Comparison of ENCODE assay signal across 17 cellular contexts in genomic region chr14:70652871-70653270, GRCh38. TPM values are rescaled to one million over a fixed set of nuclear protein-coding genes. Genes with fewer than 3 reads are reported as not detected.
DNase-seq lines count a peak whose midpoint lies in the region; ATAC-seq, FAIRE-seq and TF ChIP-seq lines count a peak whose summit lies in the region.
"Had no signal": no experiment of that assay in that cellular context is flagged by ENCODE, and none has a peak within 500 bp of the region (broad histone marks: within the 10 kb centered on the region; RNA-seq: fewer than 3 reads in every experiment).

No MANE protein-coding gene starts in this region.

- H3K4me1 Mint-ChIP-seq in MCF 10A (ENCODE audit: insufficient read depth, unreplicated experiment): peaks cover 7% of the 10 kb centered on the region
- peaks cover 87% of the 10 kb centered on the region for H3K4me1 Mint-ChIP-seq in stimulated activated naive CD8-positive, alpha-beta T cell treated with anti-CD3 and anti-CD28 coated beads, Interleukin-15, amount 100 ng/mL, for 72 hours

- H3K36me3 ChIP-seq in mammary epithelial cell (ENCODE audit: insufficient read depth, low read length): no peaks in the 10 kb centered on the region
- H3K36me3 ChIP-seq in bronchial epithelial cell (ENCODE audit: control insufficient read depth, insufficient read depth, low read length): no peaks in the 10 kb centered on the region
- H3K36me3 ChIP-seq: breast epithelium had no signal

- intact Hi-C loops in mammary epithelial cell (cut with micrococcal nuclease) (no loop called here), MCF 10A (cut with micrococcal nuclease) (no loop called here)

- no peaks in the 10 kb centered on the region for H3K9me3 Mint-ChIP-seq in MCF 10A (ENCODE audit: unreplicated experiment)
- H3K9me3 Mint-ChIP-seq in stimulated activated naive CD8-positive, alpha-beta T cell treated with anti-CD3 and anti-CD28 coated beads, Interleukin-15, amount 100 ng/mL, for 72 hours: peaks cover 0 to 5% of the 10 kb centered on the region in 2 donors
- H3K9me3 Mint-ChIP-seq: natural killer cell treated with Interleukin-12 subunit alpha and Interleukin-12 subunit beta and Interleukin-15 and Interleukin-18, amount 100 ng/mL, for 72 hours had no signal

- no peaks in the 10 kb centered on the region for H3K79me2 ChIP-seq in mammary epithelial cell (ENCODE audit: insufficient read depth, low read length)

- H3K9ac ChIP-seq in mammary epithelial cell (ENCODE audit: insufficient read depth, low read length): no peak overlapping the region

- dilution Hi-C loops in mammary epithelial cell (cut with HindIII; ENCODE audit: low sequenced_read_pairs): no loop called here

- FAIRE-seq in RCC 7860 (lab: Jason Lieb, UNC) (no peak), bronchial epithelial cell (lab: Jason Lieb, UNC) (no peak)
- FAIRE-seq: D721Med, endometrium, frontal cortex had no signal

- in situ Hi-C loops in mammary epithelial cell (cut with MboI; ENCODE audit: low sequenced_read_pairs in 2 of 2): no loop called here

- no peak overlapping the region for H3K27ac Mint-ChIP-seq in MCF 10A (ENCODE audit: low read depth, unreplicated experiment)
- peak overlapping the region in 1 of 2 donors; percentile 86 for H3K27ac Mint-ChIP-seq in stimulated activated naive CD8-positive, alpha-beta T cell treated with anti-CD3 and anti-CD28 coated beads, Interleukin-15, amount 100 ng/mL, for 72 hours
- H3K27ac Mint-ChIP-seq: natural killer cell treated with Interleukin-12 subunit alpha and Interleukin-12 subunit beta and Interleukin-15 and Interleukin-18, amount 100 ng/mL, for 72 hours had no signal

- POLR2A ChIA-PET in MCF 10A (lab: Yijun Ruan, JAX) (no interaction called here), HEK293T (lab: Yijun Ruan, JAX) (no interaction called here)

- ATAC-seq in stimulated activated naive CD8-positive, alpha-beta T cell treated with anti-CD3 and anti-CD28 coated beads, Interleukin-15, amount 100 ng/mL, for 72 hours: peak; percentile 27
- no peak for ATAC-seq in HG03469 (IDR thresholded peaks at IDR 0.05; ENCODE audit: unreplicated experiment)
- no peak for ATAC-seq in GM21515 (IDR thresholded peaks at IDR 0.05; ENCODE audit: unreplicated experiment)
- ATAC-seq: natural killer cell treated with Interleukin-12 subunit alpha and Interleukin-12 subunit beta and Interleukin-15 and Interleukin-18, amount 100 ng/mL, for 72 hours; Right ventricle myocardium inferior had no signal

- DNase-seq in mammary epithelial cell: peak; percentile 64
- no peak for DNase-seq in MCF 10A (ENCODE audit: unreplicated experiment)
- DNase-seq in RCC 7860 (ENCODE audit: low spot score): peak; percentile 8
- peak; percentile 49 for DNase-seq in bronchial epithelial cell (ENCODE audit: low read depth)
- no peak for DNase-seq in stimulated activated naive CD8-positive, alpha-beta T cell treated with anti-CD3 and anti-CD28 coated beads, Interleukin-15, amount 100 ng/mL, for 72 hours
- DNase-seq in HEK293T (ENCODE audit: extremely low spot score): no peak
- DNase-seq: activated gamma-delta T cell, NCI-H146, NCI-H226 had no signal

- H2AFZ ChIP-seq in mammary epithelial cell (ENCODE audit: low read depth, low read length): no peak overlapping the region

- H3K9me3 ChIP-seq in mammary epithelial cell (replicated peaks; ENCODE audit: insufficient read depth, low read length): no peaks in the 10 kb centered on the region
- H3K9me3 ChIP-seq: breast epithelium had no signal

- TF ChIP-seq CTCF in mammary epithelial cell (conservative IDR thresholded peaks at IDR 0.05 in 1 of 2, IDR thresholded peaks at IDR 0.05 in 1 of 2; ENCODE audit: extremely low read depth in 1 of 2, insufficient read depth in 1 of 2, low read depth in 1 of 2, low read length in 2 of 2) (no peak), MCF 10A (IDR thresholded peaks at IDR 0.05; ENCODE audit: unreplicated experiment) (no peak), bronchial epithelial cell (IDR thresholded peaks at IDR 0.05; ENCODE audit: insufficient read depth, low read length, severe bottlenecking) (no peak)

- H3K27ac ChIP-seq in mammary epithelial cell (ENCODE audit: insufficient read depth, low read depth, low read length): no peak overlapping the region
- H3K27ac ChIP-seq: breast epithelium had no signal

- H3K4me3 ChIP-seq in mammary epithelial cell (replicated peaks in 1 of 3; ENCODE audit: insufficient read depth in 1 of 3, low read depth in 2 of 3, low read length in 3 of 3): no peak overlapping the region
- no peak overlapping the region for H3K4me3 ChIP-seq in bronchial epithelial cell (ENCODE audit: low read depth, low read length)
- H3K4me3 ChIP-seq: breast epithelium had no signal

- CTCF ChIA-PET in mammary epithelial cell (lab: Charles Lee; ENCODE audit: low non-redundant PET): no interaction called here
- CTCF ChIA-PET in MCF 10A (lab: Yijun Ruan, JAX): no interaction called here
- CTCF ChIA-PET in HEK293T (lab: Yijun Ruan, JAX): no interaction called here

- BruUV-seq in mammary epithelial cell (replicated peaks; lab: Mats Ljungman, UMichigan): no TSS peak
- no TSS peak for BruUV-seq in MCF 10A (replicated peaks; lab: Mats Ljungman, UMichigan)

- H3K4me1 ChIP-seq in mammary epithelial cell (ENCODE audit: insufficient read depth, low read length): peaks cover 4% of the 10 kb centered on the region
- H3K4me1 ChIP-seq: breast epithelium had no signal

- H3K4me3 Mint-ChIP-seq in MCF 10A (ENCODE audit: unreplicated experiment): no peak overlapping the region
- H3K4me3 Mint-ChIP-seq in stimulated activated naive CD8-positive, alpha-beta T cell treated with anti-CD3 and anti-CD28 coated beads, Interleukin-15, amount 100 ng/mL, for 72 hours: peak overlapping the region in 1 of 2 donors; percentile 14
- H3K4me3 Mint-ChIP-seq: natural killer cell treated with Interleukin-12 subunit alpha and Interleukin-12 subunit beta and Interleukin-15 and Interleukin-18, amount 100 ng/mL, for 72 hours had no signal

- no peaks in the 10 kb centered on the region for H3K27me3 Mint-ChIP-seq in MCF 10A (ENCODE audit: insufficient read depth, unreplicated experiment)
- no peaks in the 10 kb centered on the region for H3K27me3 Mint-ChIP-seq in stimulated activated naive CD8-positive, alpha-beta T cell treated with anti-CD3 and anti-CD28 coated beads, Interleukin-15, amount 100 ng/mL, for 72 hours

- H3K4me2 ChIP-seq in mammary epithelial cell (ENCODE audit: insufficient read depth, low read depth, low read length): no peak overlapping the region

- no peaks in the 10 kb centered on the region for H4K20me1 ChIP-seq in mammary epithelial cell (ENCODE audit: insufficient read depth, low read length)

- no peaks in the 10 kb centered on the region for H3K36me3 Mint-ChIP-seq in MCF 10A (ENCODE audit: insufficient read depth, unreplicated experiment)
- H3K36me3 Mint-ChIP-seq: natural killer cell treated with Interleukin-12 subunit alpha and Interleukin-12 subunit beta and Interleukin-15 and Interleukin-18, amount 100 ng/mL, for 72 hours had no signal

- no peaks in the 10 kb centered on the region for H3K27me3 ChIP-seq in mammary epithelial cell (ENCODE audit: insufficient read depth, low read length)
- no peaks in the 10 kb centered on the region for H3K27me3 ChIP-seq in bronchial epithelial cell (ENCODE audit: control insufficient read depth, insufficient read depth, low read length)
- H3K27me3 ChIP-seq: breast epithelium had no signal

TF ChIP-seq in HEK293T, 16 proteins besides CTCF, POLR2A, EP300 and RAD21:
- TF ChIP-seq L3MBTL2 (conservative IDR thresholded peaks at IDR 0.05): no peak
- TF ChIP-seq CTBP1 (IDR thresholded peaks at IDR 0.05; ENCODE audit: borderline replicate concordance): no peak
- no peak for TF ChIP-seq SUZ12 (IDR thresholded peaks at IDR 0.05)
- TF ChIP-seq SP1 (IDR thresholded peaks at IDR 0.05): no peak
- no peak for TF ChIP-seq FOXA1 (IDR thresholded peaks at IDR 0.05)
- TF ChIP-seq ZNF384 (IDR thresholded peaks at IDR 0.05): no peak
- no peak for TF ChIP-seq ARNT (IDR thresholded peaks at IDR 0.05)
- no peak for TF ChIP-seq FOXM1 (IDR thresholded peaks at IDR 0.05; ENCODE audit: borderline replicate concordance)
- TF ChIP-seq BHLHE40 (IDR thresholded peaks at IDR 0.05; ENCODE audit: borderline replicate concordance): no peak
- TF ChIP-seq PKNOX1 (IDR thresholded peaks at IDR 0.05): no peak
- no peak for TF ChIP-seq LEF1 (IDR thresholded peaks at IDR 0.05; ENCODE audit: borderline replicate concordance)
- no peak for TF ChIP-seq ELF4 (IDR thresholded peaks at IDR 0.05)
- no peak for TF ChIP-seq FOXK2 (IDR thresholded peaks at IDR 0.05)
- TF ChIP-seq TARDBP (IDR thresholded peaks at IDR 0.05): no peak
- TF ChIP-seq HDGF (IDR thresholded peaks at IDR 0.05; ENCODE audit: borderline replicate concordance): no peak
- no peak for TF ChIP-seq NFRKB (IDR thresholded peaks at IDR 0.05)

RNA-seq across cellular contexts. Expression of gene TTC9, which starts 11.2 kb away (rescaled TPM):
- 1 to 10 TPM; 2.5 to 3.3 TPM for total RNA-seq in mammary epithelial cell
- 5.2 TPM for polyA plus RNA-seq in mammary epithelial cell
- 10.4 TPM for polyA minus RNA-seq in mammary epithelial cell
- total RNA-seq in MCF 10A (2022): 0.30 and 0.37 TPM in 2 replicates
- 5.3 and 9.7 TPM in 2 replicates for total RNA-seq in bronchial epithelial cell

RNA-seq across cellular contexts. Expression of gene MED6, which starts 52.4 kb away (rescaled TPM):
- 10 to 100 TPM; 28.8 to 40.0 TPM for total RNA-seq in mammary epithelial cell
- 31.6 TPM for polyA plus RNA-seq in mammary epithelial cell
- 4.9 TPM for polyA minus RNA-seq in mammary epithelial cell
- total RNA-seq in MCF 10A (2022): 41.6 and 60.8 TPM in 2 replicates
- 31.6 and 33.4 TPM in 2 replicates for total RNA-seq in bronchial epithelial cell

Comparison
In these comparisons a context has a peak if more than half of its experiments do, and no peak if none do; other contexts are left out.
1. DNase-seq: peak in mammary epithelial cell (single experiment), RCC 7860 (single experiment) and bronchial epithelial cell (single experiment); none in MCF 10A (single experiment), stimulated activated naive CD8-positive, alpha-beta T cell treated with anti-CD3 and anti-CD28 coated beads, Interleukin-15, amount 100 ng/mL, for 72 hours (0 of 2) and HEK293T (single experiment).